ENCODE assay signal across 18 cellular contexts in the genomic region with DNA sequence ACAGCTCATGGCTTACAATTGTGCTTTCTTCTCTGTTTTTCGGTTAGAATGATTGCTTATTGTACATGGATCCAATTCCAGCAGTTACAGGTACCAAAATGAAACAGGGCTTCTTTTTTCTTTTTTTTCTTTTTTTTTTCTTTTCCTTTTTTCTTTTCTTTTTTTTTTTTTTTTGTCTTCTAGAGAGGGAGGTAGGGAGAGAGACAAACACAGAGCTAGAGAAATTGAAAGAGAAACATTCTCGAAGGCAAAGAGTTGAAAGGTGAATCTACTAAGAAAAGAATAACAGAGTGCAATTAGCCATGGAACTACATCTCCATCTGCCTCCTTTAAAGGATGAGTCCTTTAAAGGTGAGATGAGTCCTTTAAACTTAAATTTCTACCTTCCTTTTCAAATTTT. TPM values are rescaled to one million over a fixed set of nuclear protein-coding genes. Genes with fewer than 3 reads are reported as not detected.
DNase-seq lines count a peak whose midpoint lies in the region; FAIRE-seq and TF ChIP-seq lines count a peak whose summit lies in the region.
"Had no signal": no experiment of that assay in that cellular context is flagged by ENCODE, and none has a peak within 500 bp of the region (broad histone marks: within the 10 kb centered on the region; RNA-seq: fewer than 3 reads in every experiment).

No MANE protein-coding gene starts in this region.

- H3K4me3 ChIP-seq in SJCRH30 (peak overlapping the region; percentile 81), epithelial cell of proximal tubule (ENCODE audit: low read depth, low read length) (peak overlapping the region; percentile 63), muscle layer of duodenum (ENCODE audit: low read depth in 1 of 2, low read length in 2 of 2) (peak overlapping the region; percentile 38 to 73), small intestine (ENCODE audit: low read depth in 1 of 2, low read length in 2 of 2) (no peak overlapping the region)

- peaks cover 43% of the 10 kb centered on the region for H3K27me3 Mint-ChIP-seq in activated T-helper 2 cell treated with anti-CD3 and anti-CD28 coated beads, Interferon-gamma antibody, Interleukin-2, Interleukin-4, amounts not matched to agents 10 μg/mL and 5 μg/mL and 100 μg/mL, durations not matched to agents 14 hours and 24 hours and 36 hours (ENCODE audit: low read depth)
- peaks cover 45% of the 10 kb centered on the region for H3K27me3 Mint-ChIP-seq in activated CD4-positive, alpha-beta T cell treated with anti-CD3 and anti-CD28 coated beads, Interleukin-2, amount 10 ng/mL, durations not matched to agents 24 days and 14 days

- H3K27ac Mint-ChIP-seq in activated T-helper 2 cell treated with anti-CD3 and anti-CD28 coated beads, Interferon-gamma antibody, Interleukin-2, Interleukin-4, amounts not matched to agents 10 μg/mL and 5 μg/mL and 100 μg/mL, durations not matched to agents 14 hours and 24 hours and 36 hours = no peak overlapping the region
- no peak overlapping the region for H3K27ac Mint-ChIP-seq in activated CD4-positive, alpha-beta T cell treated with anti-CD3 and anti-CD28 coated beads, Interleukin-2, amount 10 ng/mL, durations not matched to agents 24 days and 14 days
- H3K27ac Mint-ChIP-seq: natural killer cell treated with Interleukin-12 subunit alpha and Interleukin-12 subunit beta and Interleukin-15 and Interleukin-18, amount 100 ng/mL, for 72 hours had no signal

- CTCF ChIA-PET in HEK293T (lab: Yijun Ruan, JAX) = no interaction called here

- H3K4me1 ChIP-seq in SJCRH30 (no peaks in the 10 kb centered on the region; the same call in 1 of the 2 replicates), muscle layer of duodenum (ENCODE audit: control insufficient read depth in 1 of 2, insufficient read depth in 2 of 2, low read length in 2 of 2) (peaks cover 0 to 28% of the 10 kb centered on the region in 2 donors), small intestine (ENCODE audit: control insufficient read depth in 2 of 2, insufficient read depth in 1 of 2, low read depth in 1 of 2, low read length in 1 of 2) (no peaks in the 10 kb centered on the region)

- in situ Hi-C loops in ACHN (cut with HindIII; ENCODE audit: low pct_ligation_motif_present, low pct_unique_long_range_greater_than_20kb, low sequenced_read_pairs) = no loop called here

- 34 to 47% (median 35%) methylated on average over 2 of the region's 2 CpGs for WGBS in small intestine, 3 donors

- H3K9me3 ChIP-seq in SJCRH30 (replicated peaks) = no peaks in the 10 kb centered on the region
- H3K9me3 ChIP-seq in muscle layer of duodenum (ENCODE audit: control insufficient read depth in 1 of 2, low read length in 2 of 2) = no peaks in the 10 kb centered on the region
- no peaks in the 10 kb centered on the region for H3K9me3 ChIP-seq in small intestine (ENCODE audit: control insufficient read depth, low read depth)
- H3K9me3 ChIP-seq: spleen, suprapubic skin had no signal

- H3K27me3 ChIP-seq in SJCRH30 = no peaks in the 10 kb centered on the region
- peaks cover 9% of the 10 kb centered on the region for H3K27me3 ChIP-seq in muscle layer of duodenum (ENCODE audit: low read depth, low read length)
- peaks cover 5 to 24% of the 10 kb centered on the region in 2 donors for H3K27me3 ChIP-seq in small intestine (ENCODE audit: control insufficient read depth in 2 of 2, insufficient read depth in 2 of 2, low read length in 2 of 2)

- H3K36me3 ChIP-seq in SJCRH30 = no peaks in the 10 kb centered on the region
- H3K36me3 ChIP-seq in muscle layer of duodenum (ENCODE audit: control insufficient read depth in 1 of 2, insufficient read depth in 2 of 2, low read length in 2 of 2) = peaks cover 0 to 5% of the 10 kb centered on the region in 2 donors
- H3K36me3 ChIP-seq in small intestine (ENCODE audit: control insufficient read depth in 2 of 2, insufficient read depth in 2 of 2, low read length in 2 of 2) = no peaks in the 10 kb centered on the region
- H3K36me3 ChIP-seq: spleen, suprapubic skin had no signal

- TF ChIP-seq CTCF in epithelial cell of proximal tubule (conservative IDR thresholded peaks at IDR 0.05; ENCODE audit: low read depth, low read length) = no peak

- H3K9me3 Mint-ChIP-seq in activated T-helper 2 cell treated with anti-CD3 and anti-CD28 coated beads, Interferon-gamma antibody, Interleukin-2, Interleukin-4, amounts not matched to agents 10 μg/mL and 5 μg/mL and 100 μg/mL, durations not matched to agents 14 hours and 24 hours and 36 hours = no peaks in the 10 kb centered on the region
- H3K9me3 Mint-ChIP-seq in activated CD4-positive, alpha-beta T cell treated with anti-CD3 and anti-CD28 coated beads, Interleukin-2, amount 10 ng/mL, durations not matched to agents 24 days and 14 days = no peaks in the 10 kb centered on the region
- H3K9me3 Mint-ChIP-seq: activated naive CD8-positive, alpha-beta T cell treated with anti-CD3 and anti-CD28 coated beads, Interleukin-2, amount 10 ng/mL, durations not matched to agents 7 days and 5 days; natural killer cell treated with Interleukin-12 subunit alpha and Interleukin-12 subunit beta and Interleukin-15 and Interleukin-18, amount 100 ng/mL, for 72 hours had no signal

- POLR2A ChIA-PET in HEK293T (lab: Yijun Ruan, JAX) = no interaction called here

- H3K27ac ChIP-seq in SJCRH30 (no peak overlapping the region), muscle layer of duodenum (ENCODE audit: low read length) (peak overlapping the region; percentile 16), small intestine (ENCODE audit: low read depth in 1 of 2, low read length in 1 of 2) (no peak overlapping the region)
- H3K27ac ChIP-seq: GM23248, spleen, suprapubic skin had no signal

- intact Hi-C loops in activated T-helper 2 cell treated with anti-CD3 and anti-CD28 coated beads, Interferon-gamma antibody, Interleukin-2, Interleukin-4, amounts not matched to agents 10 μg/mL and 5 μg/mL and 100 μg/mL, durations not matched to agents 14 hours and 24 hours and 36 hours (cut with micrococcal nuclease) = no loop called here
- intact Hi-C loops in activated CD4-positive, alpha-beta T cell treated with anti-CD3 and anti-CD28 coated beads, Interleukin-2, amount 10 ng/mL, durations not matched to agents 24 days and 14 days (cut with micrococcal nuclease) = no loop called here

- H3K4me1 Mint-ChIP-seq in activated T-helper 2 cell treated with anti-CD3 and anti-CD28 coated beads, Interferon-gamma antibody, Interleukin-2, Interleukin-4, amounts not matched to agents 10 μg/mL and 5 μg/mL and 100 μg/mL, durations not matched to agents 14 hours and 24 hours and 36 hours (ENCODE audit: low read depth) = peaks cover 8% of the 10 kb centered on the region
- H3K4me1 Mint-ChIP-seq in activated CD4-positive, alpha-beta T cell treated with anti-CD3 and anti-CD28 coated beads, Interleukin-2, amount 10 ng/mL, durations not matched to agents 24 days and 14 days = peaks cover 10% of the 10 kb centered on the region

- H3K36me3 Mint-ChIP-seq in activated T-helper 2 cell treated with anti-CD3 and anti-CD28 coated beads, Interferon-gamma antibody, Interleukin-2, Interleukin-4, amounts not matched to agents 10 μg/mL and 5 μg/mL and 100 μg/mL, durations not matched to agents 14 hours and 24 hours and 36 hours (ENCODE audit: low read depth) = no peaks in the 10 kb centered on the region
- no peaks in the 10 kb centered on the region for H3K36me3 Mint-ChIP-seq in activated CD4-positive, alpha-beta T cell treated with anti-CD3 and anti-CD28 coated beads, Interleukin-2, amount 10 ng/mL, durations not matched to agents 24 days and 14 days (ENCODE audit: low read depth)
- H3K36me3 Mint-ChIP-seq: activated naive CD8-positive, alpha-beta T cell treated with anti-CD3 and anti-CD28 coated beads, Interleukin-2, amount 10 ng/mL, durations not matched to agents 7 days and 5 days had no signal

- DNase-seq in ACHN (peak; percentile 40), SJCRH30 (no peak), epithelial cell of proximal tubule (ENCODE audit: low read depth) (no peak), small intestine (no peak), HEK293T (ENCODE audit: extremely low spot score) (no peak)
- DNase-seq in activated T-helper 2 cell treated with anti-CD3 and anti-CD28 coated beads, Interferon-gamma antibody, Interleukin-2, Interleukin-4, amounts not matched to agents 10 μg/mL and 5 μg/mL and 100 μg/mL, durations not matched to agents 14 hours and 24 hours and 36 hours (ENCODE audit: low spot score) = no peak
- DNase-seq in activated CD4-positive, alpha-beta T cell treated with anti-CD3 and anti-CD28 coated beads, Interleukin-2, amount 10 ng/mL, durations not matched to agents 24 days and 14 days = no peak
- DNase-seq: activated CD4-positive, CD25-positive, alpha-beta regulatory T cell; activated naive CD8-positive, alpha-beta T cell treated with anti-CD3 and anti-CD28 coated beads, Interleukin-2, amount 10 ng/mL, durations not matched to agents 7 days and 5 days; activated T-cell treated with anti-CD3 and anti-CD28 coated beads for 4 hours; left cardiac atrium; spleen had no signal

- no peak for FAIRE-seq in small intestine (lab: Jason Lieb, UNC)
- FAIRE-seq: frontal cortex, G401.6 had no signal

- no peak overlapping the region for H3K4me3 Mint-ChIP-seq in activated T-helper 2 cell treated with anti-CD3 and anti-CD28 coated beads, Interferon-gamma antibody, Interleukin-2, Interleukin-4, amounts not matched to agents 10 μg/mL and 5 μg/mL and 100 μg/mL, durations not matched to agents 14 hours and 24 hours and 36 hours (ENCODE audit: low read depth)
- no peak overlapping the region for H3K4me3 Mint-ChIP-seq in activated CD4-positive, alpha-beta T cell treated with anti-CD3 and anti-CD28 coated beads, Interleukin-2, amount 10 ng/mL, durations not matched to agents 24 days and 14 days
- H3K4me3 Mint-ChIP-seq: natural killer cell treated with Interleukin-12 subunit alpha and Interleukin-12 subunit beta and Interleukin-15 and Interleukin-18, amount 100 ng/mL, for 72 hours had no signal

TF ChIP-seq in HEK293T, 16 proteins besides CTCF, POLR2A, EP300 and RAD21:
- TF ChIP-seq NFRKB (IDR thresholded peaks at IDR 0.05) (no peak), L3MBTL2 (conservative IDR thresholded peaks at IDR 0.05) (no peak)

RNA-seq across cellular contexts. Expression of a gene that starts 1.0 kb away (rescaled TPM):
- 27.8 and 29.0 TPM in 2 replicates for total RNA-seq in SJCRH30 (2014; rRNA removed; shearing (Covaris generic))
- total RNA-seq in epithelial cell of proximal tubule = 77.3 and 80.1 TPM in 2 replicates
- total RNA-seq in activated T-helper 2 cell treated with anti-CD3 and anti-CD28 coated beads, Interferon-gamma antibody, Interleukin-2, Interleukin-4, amounts not matched to agents 10 μg/mL and 5 μg/mL and 100 μg/mL, durations not matched to agents 14 hours and 24 hours and 36 hours = not detected in 2 replicates
- 1 to 10 TPM in 2 of 3 donors, not detected in 1; 1.6 to 5.1 TPM for polyA plus RNA-seq in small intestine
- total RNA-seq in activated CD4-positive, alpha-beta T cell treated with anti-CD3 and anti-CD28 coated beads, Interleukin-2, amount 10 ng/mL, durations not matched to agents 24 days and 14 days = not detected in 2 replicates
- total RNA-seq: activated naive CD8-positive, alpha-beta T cell treated with anti-CD3 and anti-CD28 coated beads, Interleukin-2, amount 10 ng/mL, durations not matched to agents 7 days and 5 days; natural killer cell treated with Interleukin-12 subunit alpha and Interleukin-12 subunit beta and Interleukin-15 and Interleukin-18, amount 100 ng/mL, for 72 hours had no signal

Comparison
In these comparisons a context has a peak if more than half of its experiments do, and no peak if none do; other contexts are left out.
1. H3K4me3 ChIP-seq: peak in SJCRH30 (single experiment), epithelial cell of proximal tubule (single experiment) and muscle layer of duodenum (2 of 2); none in small intestine (0 of 2).
2. RNA of a gene that starts 1.0 kb away (total RNA-seq): 77.3 to 80.1 TPM in epithelial cell of proximal tubule and 27.8 to 29.0 TPM in SJCRH30; not detected in activated T-helper 2 cell treated with anti-CD3 and anti-CD28 coated beads, Interferon-gamma antibody, Interleukin-2, Interleukin-4, amounts not matched to agents 10 μg/mL and 5 μg/mL and 100 μg/mL, durations not matched to agents 14 hours and 24 hours and 36 hours and not detected in activated CD4-positive, alpha-beta T cell treated with anti-CD3 and anti-CD28 coated beads, Interleukin-2, amount 10 ng/mL, durations not matched to agents 24 days and 14 days; every median in the first group is over 10 times any median in the second.